1 cellular context compared by ENCODE assay signal in genomic region chr2:197888322-197888721, GRCh38.
TF ChIP-seq lines count a peak whose summit lies in the region.

No MANE protein-coding gene starts in this region.

TF ChIP-seq in IMR-90, 13 proteins besides CTCF, POLR2A, EP300 and RAD21:
- no peak for TF ChIP-seq MAZ (IDR thresholded peaks at IDR 0.05; ENCODE audit: borderline replicate concordance, low read depth, low read length)
- TF ChIP-seq CEBPB (IDR thresholded peaks at IDR 0.05; ENCODE audit: low read depth, low read length): no peak
- TF ChIP-seq NFE2L2 (IDR thresholded peaks at IDR 0.05; ENCODE audit: low read depth, low read length): no peak
- TF ChIP-seq CHD1 (IDR thresholded peaks at IDR 0.05; ENCODE audit: low read depth, low read length): no peak
- TF ChIP-seq FOS (IDR thresholded peaks at IDR 0.05; ENCODE audit: low read depth, low read length): no peak
- TF ChIP-seq MAFK (IDR thresholded peaks at IDR 0.05; ENCODE audit: low read depth, low read length): no peak
- TF ChIP-seq ELK1 (IDR thresholded peaks at IDR 0.05; ENCODE audit: borderline replicate concordance, low read depth, low read length): no peak
- no peak for TF ChIP-seq BHLHE40 (IDR thresholded peaks at IDR 0.05; ENCODE audit: low read depth, low read length)
- TF ChIP-seq SMC3 (IDR thresholded peaks at IDR 0.05; ENCODE audit: low read depth, low read length): no peak
- TF ChIP-seq USF2 (IDR thresholded peaks at IDR 0.05; ENCODE audit: low read depth, low read length): no peak
- no peak for TF ChIP-seq RFX5 (IDR thresholded peaks at IDR 0.05; ENCODE audit: low read depth, low read length)
- no peak for TF ChIP-seq RCOR1 (IDR thresholded peaks at IDR 0.05; ENCODE audit: insufficient replicate concordance, low read length)
